8 cellular contexts compared by ENCODE assay signal in the genomic region with DNA sequence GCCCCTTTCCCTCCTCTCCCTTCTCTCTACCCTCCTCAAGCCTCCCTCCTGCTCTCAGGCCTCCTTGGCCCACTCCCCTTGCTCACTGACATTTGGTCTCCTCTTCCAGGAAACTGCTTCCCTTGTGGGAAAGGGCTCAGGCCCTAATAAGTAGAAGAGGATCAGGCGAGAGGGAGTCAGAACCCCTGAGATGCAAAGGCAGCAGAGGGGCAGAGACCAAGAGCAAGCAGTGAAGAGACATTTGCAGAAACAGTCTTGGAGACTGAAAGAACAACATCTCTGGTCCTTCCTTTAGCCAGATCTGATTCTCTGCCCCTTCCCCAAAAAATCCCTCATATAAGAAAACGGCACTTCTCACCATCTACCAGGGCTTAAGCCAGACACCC. TPM values are rescaled to one million over a fixed set of nuclear protein-coding genes. Genes with fewer than 3 reads are reported as not detected.
A peak's percentile ranks its signal among the peaks of the same experiment; 100 is the strongest.
DNase-seq lines count a peak whose midpoint lies in the region; ATAC-seq and TF ChIP-seq lines count a peak whose summit lies in the region.

No MANE protein-coding gene starts in this region.

- CTCF ChIA-PET in mammary epithelial cell (lab: Charles Lee; ENCODE audit: low non-redundant PET), result interaction anchor here (1.0 kb wide), 1 partner anchor 12 kb away, joined by 11 read pairs; no protein-coding TSS in a partner anchor

- BruUV-seq in mammary epithelial cell (replicated peaks; lab: Mats Ljungman, UMichigan), result no TSS peak

- H3K4me3 Mint-ChIP-seq in mesothelial cell of epicardium, result peak overlapping the region; percentile 94

- H3K36me3 ChIP-seq in HUES64 (ENCODE audit: insufficient read depth, low read length), result no peaks in the 10 kb centered on the region
- peaks cover 4% of the 10 kb centered on the region for H3K36me3 ChIP-seq in mammary epithelial cell (ENCODE audit: insufficient read depth, low read length)

- dilution Hi-C loops in mammary epithelial cell (cut with HindIII; ENCODE audit: low sequenced_read_pairs), result no loop called here

- H3K4me1 ChIP-seq in HUES64 (ENCODE audit: insufficient read depth, low read length) (peaks cover 35% of the 10 kb centered on the region), mammary epithelial cell (ENCODE audit: insufficient read depth, low read length) (peaks cover 44% of the 10 kb centered on the region)

- no peak for TF ChIP-seq CTCF in 22Rv1 (IDR thresholded peaks at IDR 0.05)
- TF ChIP-seq CTCF in mammary epithelial cell (conservative IDR thresholded peaks at IDR 0.05 in 1 of 2, IDR thresholded peaks at IDR 0.05 in 1 of 2; ENCODE audit: extremely low read depth in 1 of 2, insufficient read depth in 1 of 2, low read depth in 1 of 2, low read length in 2 of 2), result no peak
- TF ChIP-seq CTCF in mesothelial cell of epicardium (IDR thresholded peaks at IDR 0.05; ENCODE audit: unreplicated experiment), result no peak

- 65% methylated on average over 2 of the region's 2 CpGs for WGBS in HUES64
- 64% methylated on average over 1 of the region's 2 CpGs for WGBS in mammary epithelial cell (ENCODE audit: low coverage, missing lambda C conversion rate)

- H3K36me3 Mint-ChIP-seq in mesothelial cell of epicardium, result peaks cover 4% of the 10 kb centered on the region

- ATAC-seq in GM21447 (IDR thresholded peaks at IDR 0.05; ENCODE audit: unreplicated experiment) (no peak), GM19035 (IDR thresholded peaks at IDR 0.05; ENCODE audit: unreplicated experiment) (no peak)

- peaks cover 54% of the 10 kb centered on the region for H3K4me1 Mint-ChIP-seq in mesothelial cell of epicardium

- H3K27ac Mint-ChIP-seq in mesothelial cell of epicardium, result peak overlapping the region; percentile 87

- no peak overlapping the region for H2AFZ ChIP-seq in mammary epithelial cell (ENCODE audit: low read depth, low read length)

- peak overlapping the region; percentile 87 for H3K4me3 ChIP-seq in HUES64 (ENCODE audit: low read length)
- no peak overlapping the region for H3K4me3 ChIP-seq in mammary epithelial cell (replicated peaks in 1 of 3; ENCODE audit: insufficient read depth in 1 of 3, low read depth in 2 of 3, low read length in 3 of 3)

- in situ Hi-C loops in mammary epithelial cell (cut with MboI; ENCODE audit: low sequenced_read_pairs in 2 of 2), result no loop called here

- H3K9me3 ChIP-seq in HUES64 (ENCODE audit: insufficient read depth, low read depth, low read length) (no peaks in the 10 kb centered on the region), mammary epithelial cell (replicated peaks; ENCODE audit: insufficient read depth, low read length) (no peaks in the 10 kb centered on the region)

- H3K27ac ChIP-seq in 22Rv1, result peak overlapping the region; percentile 98
- H3K27ac ChIP-seq in HUES64 (ENCODE audit: low read depth, low read length), result peak overlapping the region; percentile 97
- H3K27ac ChIP-seq in mammary epithelial cell (ENCODE audit: insufficient read depth, low read depth, low read length), result peak overlapping the region; percentile 97

- H3K9ac ChIP-seq in HUES64 (ENCODE audit: low read depth, low read length) (peak overlapping the region; percentile 90), mammary epithelial cell (ENCODE audit: insufficient read depth, low read length) (peak overlapping the region; percentile 33)

- H3K27me3 Mint-ChIP-seq in mesothelial cell of epicardium (ENCODE audit: low read depth), result peaks cover 1% of the 10 kb centered on the region

- H3K9me3 Mint-ChIP-seq in mesothelial cell of epicardium, result no peaks in the 10 kb centered on the region

- H3K27me3 ChIP-seq in HUES64 (ENCODE audit: insufficient read depth, low read length) (no peaks in the 10 kb centered on the region), mammary epithelial cell (ENCODE audit: insufficient read depth, low read length) (no peaks in the 10 kb centered on the region)

- no peaks in the 10 kb centered on the region for H4K20me1 ChIP-seq in mammary epithelial cell (ENCODE audit: insufficient read depth, low read length)

- H3K4me2 ChIP-seq in mammary epithelial cell (ENCODE audit: insufficient read depth, low read depth, low read length), result peak overlapping the region; percentile 82

- peaks cover 37% of the 10 kb centered on the region for H3K79me2 ChIP-seq in mammary epithelial cell (ENCODE audit: insufficient read depth, low read length)

- intact Hi-C loops in mammary epithelial cell (cut with micrococcal nuclease) (no loop called here), posterior vena cava (cut with DNase I) (no loop called here)

- DNase-seq in mammary epithelial cell, result peak; percentile 35
- DNase-seq in mesothelial cell of epicardium (ENCODE audit: low spot score in 2 of 2, unreplicated experiment in 2 of 2), result no peak
- DNase-seq in kidney glomerular epithelial cell (lab: John Stamatoyannopoulos, UW), result no peak
- no peak for DNase-seq in posterior vena cava (ENCODE audit: low spot score)

RNA-seq across cellular contexts. Expression of a gene that starts 1.9 kb away (rescaled TPM):
- polyA plus RNA-seq in HUES64 (2013, experiment 1 of 2), result 39.8 TPM
- polyA plus RNA-seq in HUES64 (2013, experiment 2 of 2), result 46.8 TPM
- 10 to 100 TPM; 15.5 to 40.6 TPM for total RNA-seq in mammary epithelial cell
- polyA plus RNA-seq in mammary epithelial cell, result 21.9 TPM
- 10.2 TPM for polyA minus RNA-seq in mammary epithelial cell
- 160 to 172 TPM (median 164 TPM) in 3 replicates for total RNA-seq in mesothelial cell of epicardium
- 10 to 100 TPM; 38.1 to 48.6 TPM for total RNA-seq in posterior vena cava

RNA-seq across cellular contexts. Expression of a gene that starts 4.0 kb away (rescaled TPM):
- polyA plus RNA-seq in HUES64 (2013, experiment 1 of 2), result 4.4 TPM
- 4.9 TPM for polyA plus RNA-seq in HUES64 (2013, experiment 2 of 2)
- 100 to 1,000 TPM in 1 of 2 donors, 10 to 100 TPM in 1; 13.3 to 110 TPM for total RNA-seq in mammary epithelial cell
- polyA plus RNA-seq in mammary epithelial cell, result 10.4 TPM
- polyA minus RNA-seq in mammary epithelial cell, result 34.5 TPM
- 111 to 113 TPM (median 111 TPM) in 3 replicates for total RNA-seq in mesothelial cell of epicardium
- total RNA-seq in posterior vena cava, result 100 to 1,000 TPM; 258 to 509 TPM

RNA-seq across cellular contexts. Expression of a gene that starts 19.4 kb away (rescaled TPM):
- 26.0 TPM for polyA plus RNA-seq in HUES64 (2013, experiment 1 of 2)
- polyA plus RNA-seq in HUES64 (2013, experiment 2 of 2), result 27.6 TPM
- total RNA-seq in mammary epithelial cell, result 10 to 100 TPM; 19.5 to 29.3 TPM
- 25.9 TPM for polyA plus RNA-seq in mammary epithelial cell
- polyA minus RNA-seq in mammary epithelial cell, result 21.9 TPM
- 35.6 to 39.2 TPM (median 36.1 TPM) in 3 replicates for total RNA-seq in mesothelial cell of epicardium
- total RNA-seq in posterior vena cava, result 10 to 100 TPM; 32.7 to 33.3 TPM

RNA-seq across cellular contexts. Expression of a gene that starts 19.7 kb away (rescaled TPM):
- polyA plus RNA-seq in HUES64 (2013, experiment 1 of 2), result 36.1 TPM
- 33.1 TPM for polyA plus RNA-seq in HUES64 (2013, experiment 2 of 2)
- total RNA-seq in mammary epithelial cell (10 to 100 TPM; 25.5 to 45.8 TPM), mesothelial cell of epicardium (41.4 to 47.8 TPM (median 42.9 TPM) in 3 replicates), posterior vena cava (10 to 100 TPM; 26.0 to 28.5 TPM)
- polyA plus RNA-seq in mammary epithelial cell, result 54.0 TPM
- polyA minus RNA-seq in mammary epithelial cell, result 26.5 TPM

RNA-seq across cellular contexts. Expression of a gene that starts 25.1 kb away (rescaled TPM):
- 2,127 TPM for polyA plus RNA-seq in HUES64 (2013, experiment 1 of 2)
- polyA plus RNA-seq in HUES64 (2013, experiment 2 of 2), result 2,103 TPM
- 1,000 to 10,000 TPM in 1 of 2 donors, 100 to 1,000 TPM in 1; 361 to 1,710 TPM for total RNA-seq in mammary epithelial cell
- 3,363 TPM for polyA plus RNA-seq in mammary epithelial cell
- polyA minus RNA-seq in mammary epithelial cell, result 1,696 TPM
- 1,616 to 1,722 TPM (median 1,707 TPM) in 3 replicates for total RNA-seq in mesothelial cell of epicardium
- 1,000 to 10,000 TPM; 1,159 to 1,295 TPM for total RNA-seq in posterior vena cava
